ENCODE assay signal across 9 cellular contexts in the genomic region with DNA sequence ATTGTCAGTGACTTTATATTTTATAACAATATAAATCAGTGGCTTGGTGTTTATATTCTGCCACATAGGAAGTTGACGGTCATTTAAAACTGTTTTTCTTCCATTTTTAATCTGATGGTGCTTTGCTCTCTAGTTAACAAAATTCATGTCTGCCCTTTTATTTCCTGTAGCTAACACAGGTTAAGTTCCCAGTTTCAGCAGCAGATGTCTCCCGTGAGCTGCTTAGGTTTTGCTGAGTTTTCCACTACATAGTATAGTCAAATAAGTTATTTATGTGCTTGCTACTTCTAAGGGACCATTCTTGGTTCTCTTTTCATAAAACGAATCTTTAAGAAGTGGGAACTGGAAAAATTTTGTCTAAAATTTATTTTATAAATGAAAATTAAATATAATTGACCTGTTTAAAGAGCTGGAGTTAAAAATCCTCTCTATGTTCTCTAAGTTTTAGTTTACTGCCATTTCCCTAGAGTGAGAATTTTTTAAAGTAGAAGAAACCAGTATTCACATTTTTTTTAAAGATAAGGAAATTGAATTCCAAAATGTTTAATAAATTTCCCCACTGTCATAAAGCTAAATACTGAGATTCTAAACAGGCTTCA. TPM values are rescaled to one million over a fixed set of nuclear protein-coding genes. Genes with fewer than 3 reads are reported as not detected.
DNase-seq lines count a peak whose midpoint lies in the region; ATAC-seq and TF ChIP-seq lines count a peak whose summit lies in the region.
"Had no signal": no experiment of that assay in that cellular context is flagged by ENCODE, and none has a peak within 500 bp of the region (broad histone marks: within the 10 kb centered on the region; RNA-seq: fewer than 3 reads in every experiment).

No MANE protein-coding gene starts in this region.

- intact Hi-C loops in activated CD4-positive, alpha-beta T cell treated with anti-CD3 and anti-CD28 coated beads for 36 hours (cut with DNase I, micrococcal nuclease), result loop anchor here (1.0 to 2.0 kb wide), 4 partner anchors 95 to 348 kb away; a partner anchor contains a TSS

- H3K4me1 Mint-ChIP-seq in activated CD4-positive, alpha-beta T cell treated with anti-CD3 and anti-CD28 coated beads for 36 hours, result peaks cover 14% of the 10 kb centered on the region

- H3K4me3 Mint-ChIP-seq in activated CD4-positive, alpha-beta T cell treated with anti-CD3 and anti-CD28 coated beads for 36 hours, result no peak overlapping the region

- peak; percentile 11 for DNase-seq in DMS79 treated with DMSO at 0.1 percent for 48 hours (lab: John Stamatoyannopoulos, UW)
- DNase-seq in DMS79 (lab: John Stamatoyannopoulos, UW), result no peak
- DNase-seq in HFF-Myc (ENCODE audit: extremely low read depth, low read depth), result peak; percentile 70
- peak; percentile 35 for DNase-seq in NCI-H2107 treated with DMSO at 0.1 percent for 48 hours (lab: John Stamatoyannopoulos, UW; ENCODE audit: unreplicated experiment)
- peak; percentile 76 for DNase-seq in activated CD4-positive, alpha-beta T cell treated with anti-CD3 and anti-CD28 coated beads for 36 hours
- DNase-seq in dermis microvascular lymphatic vessel endothelial cell (ENCODE audit: low read depth in 2 of 2), result peak; percentile 59 to 71
- DNase-seq in medulla oblongata (ENCODE audit: extremely low spot score), result peak; percentile 83
- peak; percentile 7 for DNase-seq in stimulated activated CD8-positive, alpha-beta memory T cell treated with anti-CD3 and anti-CD28 coated beads, Interleukin-4, amount 100 ng/mL, for 24 hours (ENCODE audit: low read depth)

- H3K27me3 Mint-ChIP-seq in activated CD4-positive, alpha-beta T cell treated with anti-CD3 and anti-CD28 coated beads for 36 hours, result no peaks in the 10 kb centered on the region

- peaks cover 10% of the 10 kb centered on the region for H3K9me3 Mint-ChIP-seq in activated CD4-positive, alpha-beta T cell treated with anti-CD3 and anti-CD28 coated beads for 36 hours (ENCODE audit: low read depth)

- peak; percentile 93 for ATAC-seq in activated CD4-positive, alpha-beta T cell treated with anti-CD3 and anti-CD28 coated beads for 36 hours

- peaks cover 33% of the 10 kb centered on the region for H3K36me3 Mint-ChIP-seq in activated CD4-positive, alpha-beta T cell treated with anti-CD3 and anti-CD28 coated beads for 36 hours (ENCODE audit: low read depth)

- no peak overlapping the region for H3K27ac Mint-ChIP-seq in activated CD4-positive, alpha-beta T cell treated with anti-CD3 and anti-CD28 coated beads for 36 hours

- POLR2A ChIA-PET in activated CD4-positive, alpha-beta T cell treated with anti-CD3 and anti-CD28 coated beads for 36 hours (lab: Charles Lee), result interaction anchor here (0.5 to 1.6 kb wide), 4 partner anchors 26 to 348 kb away, joined by 3 to 7 read pairs (median 4); no protein-coding TSS in a partner anchor

- TF ChIP-seq CTCF in HFF-Myc (IDR thresholded peaks at IDR 0.05; ENCODE audit: low read depth, low read length, missing control alignments), result peak; percentile 76

- no peak overlapping the region for H3K4me3 ChIP-seq in HFF-Myc (replicated peaks; ENCODE audit: low read depth, low read length)
- H3K4me3 ChIP-seq: BLaER1 treated with 17β-estradiol and CSF1 and Interleukin-3, amounts not matched to agents 10 nM and 100 nM had no signal

- CTCF ChIA-PET in activated CD4-positive, alpha-beta T cell treated with anti-CD3 and anti-CD28 coated beads for 36 hours (lab: Charles Lee), result interaction anchor here (0.6 to 2.1 kb wide), 39 partner anchors 8 to 432 kb away, joined by 3 to 17 read pairs (median 4); a partner anchor contains a TSS

RNA-seq across cellular contexts. Expression of a gene that starts 20.6 kb away (rescaled TPM):
- under 1 TPM; 0.11 TPM for total RNA-seq in activated CD4-positive, alpha-beta T cell treated with anti-CD3 and anti-CD28 coated beads for 36 hours
- 0.64 and 2.8 TPM in 2 replicates for total RNA-seq in dermis microvascular lymphatic vessel endothelial cell

RNA-seq across cellular contexts. Expression of a gene that starts 47.5 kb away (rescaled TPM):
- total RNA-seq in activated CD4-positive, alpha-beta T cell treated with anti-CD3 and anti-CD28 coated beads for 36 hours, result 100 to 1,000 TPM; 112 to 160 TPM
- 128 and 142 TPM in 2 replicates for total RNA-seq in dermis microvascular lymphatic vessel endothelial cell
